ENCODE assay signal across 1 cellular context in genomic region chr17:81053043-81053970, GRCh38.
TF ChIP-seq lines count a peak whose summit lies in the region.

No MANE protein-coding gene starts in this region.

TF ChIP-seq in HepG2, 621 proteins besides CTCF, POLR2A, EP300 and RAD21:
- TF ChIP-seq, protein P1, sequence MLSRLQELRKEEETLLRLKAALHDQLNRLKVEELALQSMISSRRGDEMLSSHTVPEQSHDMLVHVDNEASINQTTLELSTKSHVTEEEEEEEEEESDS (CRISPR knock-in tag; IDR thresholded peaks at IDR 0.05; ENCODE audit: borderline replicate concordance), result no peak
- 0 out of 2 replicates have a peak, but pooled peaks have one; percentile 10 for TF ChIP-seq ZNF629 (CRISPR knock-in tag; conservative IDR thresholded peaks at IDR 0.05)
